ENCODE assay signal across 8 cellular contexts in genomic region chr19:53196777-53197396, GRCh38. TPM values are rescaled to one million over a fixed set of nuclear protein-coding genes. Genes with fewer than 3 reads are reported as not detected.
DNase-seq lines count a peak whose midpoint lies in the region; ATAC-seq and TF ChIP-seq lines count a peak whose summit lies in the region.

No MANE protein-coding gene starts in this region.

- H3K27ac Mint-ChIP-seq in activated naive CD4-positive, alpha-beta T cell treated with anti-CD3 and anti-CD28 coated beads for 36 hours = peak overlapping the region; percentile 92
- H3K27ac Mint-ChIP-seq in stimulated activated naive CD8-positive, alpha-beta T cell treated with anti-CD3 and anti-CD28 coated beads, Interleukin-15, Interleukin-2, amounts not matched to agents 100 ng/mL and 50 ng/mL, for 24 hours = peak overlapping the region; percentile 87

- peak overlapping the region; percentile 72 for H3K27ac ChIP-seq in RWPE1

- peak; percentile 43 for ATAC-seq in HG03432 (IDR thresholded peaks at IDR 0.05; ENCODE audit: unreplicated experiment)

- H3K4me3 Mint-ChIP-seq in activated naive CD4-positive, alpha-beta T cell treated with anti-CD3 and anti-CD28 coated beads for 36 hours = peak overlapping the region; percentile 89
- peak overlapping the region; percentile 88 for H3K4me3 Mint-ChIP-seq in stimulated activated naive CD8-positive, alpha-beta T cell treated with anti-CD3 and anti-CD28 coated beads, Interleukin-15, Interleukin-2, amounts not matched to agents 100 ng/mL and 50 ng/mL, for 24 hours

- H3K36me3 ChIP-seq in neuron (ENCODE audit: insufficient read depth, low read length) = peaks cover 3% of the 10 kb centered on the region

- H3K4me1 ChIP-seq in neuron (ENCODE audit: insufficient read depth, low read length) = peaks cover 3% of the 10 kb centered on the region

- intact Hi-C loops in activated naive CD4-positive, alpha-beta T cell treated with anti-CD3 and anti-CD28 coated beads for 36 hours (cut with micrococcal nuclease) = loop anchor here (1.0 to 10.0 kb wide), 10 partner anchors 57 to 825 kb away; partner anchors contain the start of genes MYADM, PRKCG, ZNF525 and ZNF677

- CTCF ChIA-PET in RWPE1 (lab: Yijun Ruan, JAX) = no interaction called here
- CTCF ChIA-PET in activated naive CD4-positive, alpha-beta T cell treated with anti-CD3 and anti-CD28 coated beads for 36 hours (lab: Charles Lee) = interaction anchor here (0.7 kb wide), 1 partner anchor 549 kb away, joined by 3 read pairs; no protein-coding TSS in a partner anchor

- peaks cover 31% of the 10 kb centered on the region for H3K4me1 Mint-ChIP-seq in activated naive CD4-positive, alpha-beta T cell treated with anti-CD3 and anti-CD28 coated beads for 36 hours (ENCODE audit: low read depth)
- H3K4me1 Mint-ChIP-seq in stimulated activated naive CD8-positive, alpha-beta T cell treated with anti-CD3 and anti-CD28 coated beads, Interleukin-15, Interleukin-2, amounts not matched to agents 100 ng/mL and 50 ng/mL, for 24 hours (ENCODE audit: low read depth) = peaks cover 48% of the 10 kb centered on the region

- POLR2A ChIA-PET in RWPE1 (lab: Yijun Ruan, JAX; ENCODE audit: low non-redundant PET) = no interaction called here

- peaks cover 2% of the 10 kb centered on the region for H3K27me3 Mint-ChIP-seq in activated naive CD4-positive, alpha-beta T cell treated with anti-CD3 and anti-CD28 coated beads for 36 hours (ENCODE audit: low read depth)
- H3K27me3 Mint-ChIP-seq in stimulated activated naive CD8-positive, alpha-beta T cell treated with anti-CD3 and anti-CD28 coated beads, Interleukin-15, Interleukin-2, amounts not matched to agents 100 ng/mL and 50 ng/mL, for 24 hours = no peaks in the 10 kb centered on the region

- H3K36me3 Mint-ChIP-seq in activated naive CD4-positive, alpha-beta T cell treated with anti-CD3 and anti-CD28 coated beads for 36 hours (ENCODE audit: low read depth) = peaks cover 51% of the 10 kb centered on the region
- H3K36me3 Mint-ChIP-seq in stimulated activated naive CD8-positive, alpha-beta T cell treated with anti-CD3 and anti-CD28 coated beads, Interleukin-15, Interleukin-2, amounts not matched to agents 100 ng/mL and 50 ng/mL, for 24 hours (ENCODE audit: low read depth) = peaks cover 55% of the 10 kb centered on the region

- peak overlapping the region; percentile 96 for H2AFZ ChIP-seq in neuron (ENCODE audit: low read depth, low read length)

- no peak for TF ChIP-seq CTCF in RWPE1 (conservative IDR thresholded peaks at IDR 0.05; ENCODE audit: low read depth)

- H3K9me3 Mint-ChIP-seq in activated naive CD4-positive, alpha-beta T cell treated with anti-CD3 and anti-CD28 coated beads for 36 hours = peaks cover 38% of the 10 kb centered on the region
- peaks cover 41% of the 10 kb centered on the region for H3K9me3 Mint-ChIP-seq in stimulated activated naive CD8-positive, alpha-beta T cell treated with anti-CD3 and anti-CD28 coated beads, Interleukin-15, Interleukin-2, amounts not matched to agents 100 ng/mL and 50 ng/mL, for 24 hours

- peak overlapping the region; percentile 91 for H3K4me3 ChIP-seq in neuron (ENCODE audit: low read length)

- H3K9me3 ChIP-seq in neuron (ENCODE audit: low read length) = peaks cover 16% of the 10 kb centered on the region

- DNase-seq in DMS 273 (lab: John Stamatoyannopoulos, UW; ENCODE audit: unreplicated experiment) = peak; percentile 97
- peak; percentile 92 for DNase-seq in RWPE1 (ENCODE audit: low spot score)
- peak; percentile 99 for DNase-seq in activated naive CD4-positive, alpha-beta T cell treated with anti-CD3 and anti-CD28 coated beads for 36 hours
- peak; percentile 99 for DNase-seq in germinal center (ENCODE audit: low spot score)
- no peak for DNase-seq in cortex of kidney (lab: John Stamatoyannopoulos, UW)

- no peaks in the 10 kb centered on the region for H3K27me3 ChIP-seq in neuron (ENCODE audit: insufficient read depth, low read length)

RNA-seq across cellular contexts. Expression of gene ZNF665, which starts 3.7 kb away (rescaled TPM):
- 1 to 10 TPM; 4.3 to 5.5 TPM for total RNA-seq in activated naive CD4-positive, alpha-beta T cell treated with anti-CD3 and anti-CD28 coated beads for 36 hours

RNA-seq across cellular contexts. Expression of gene ZNF347, which starts 38.0 kb away (rescaled TPM):
- total RNA-seq in activated naive CD4-positive, alpha-beta T cell treated with anti-CD3 and anti-CD28 coated beads for 36 hours = 1 to 10 TPM; 3.7 TPM

RNA-seq across cellular contexts. Expression of gene ZNF677, which starts 57.8 kb away (rescaled TPM):
- total RNA-seq in activated naive CD4-positive, alpha-beta T cell treated with anti-CD3 and anti-CD28 coated beads for 36 hours = 1 to 10 TPM; 4.0 to 5.4 TPM
